In the genomic region with DNA sequence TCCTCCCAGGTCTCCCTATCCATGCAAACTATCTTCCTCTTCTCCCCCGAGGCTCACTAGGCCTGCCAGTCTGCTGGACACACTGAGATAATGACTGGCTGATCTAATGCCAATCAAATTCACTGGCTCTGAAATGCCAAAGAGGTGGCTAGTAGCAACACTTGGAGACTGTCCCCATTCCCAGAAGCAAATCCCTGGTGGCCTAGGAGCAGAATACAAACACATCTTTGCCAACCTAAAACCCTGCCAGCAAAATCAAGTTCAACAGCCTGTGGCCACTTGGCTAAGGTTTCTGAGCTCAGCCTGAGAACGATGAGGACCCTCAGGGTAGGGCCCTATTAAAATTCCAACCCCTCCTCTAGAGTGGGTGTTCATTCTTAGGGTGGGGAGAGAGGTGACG, we compare ENCODE assay signal across 21 cellular contexts.
"Had no signal": no experiment of that assay in that cellular context is flagged by ENCODE, and none has a peak within 500 bp of the region (broad histone marks: within the 10 kb centered on the region; RNA-seq: fewer than 3 reads in every experiment).

No MANE protein-coding gene starts in this region.

- H3K27ac Mint-ChIP-seq: activated CD4-positive, alpha-beta T cell treated with anti-CD3 and anti-CD28 coated beads, Interleukin-2, amount 10 ng/mL, durations not matched to agents 7 days and 5 days; activated CD8-positive, alpha-beta T cell treated with anti-CD3 and anti-CD28 coated beads for 36 hours; activated naive CD8-positive, alpha-beta T cell treated with anti-CD3 and anti-CD28 coated beads, Interleukin-2, amount 50 U/mL, for 24 hours; activated T-helper 1 cell treated with anti-CD3 and anti-CD28 coated beads, Interleukin-12 subunit alpha, Interleukin-12 subunit beta, Interleukin-2, Interleukin-4 antibody, amounts not matched to agents 30 ng/mL and 10 ng/mL and 1 ng/mL, durations not matched to agents 14 hours and 24 hours and 36 hours; dendritic cell treated with granulocyte-macrophage colony-stimulating factor and Interleukin-4, amounts not matched to agents 40 ng/mL and 50 ng/mL, for 4 days; natural killer cell treated with Interleukin-12 subunit alpha and Interleukin-12 subunit beta and Interleukin-15 and Interleukin-18, amount 100 ng/mL, for 72 hours had no signal

- H3K36me3 Mint-ChIP-seq: natural killer cell treated with Interleukin-12 subunit alpha and Interleukin-12 subunit beta and Interleukin-15 and Interleukin-18, amount 100 ng/mL, for 72 hours had no signal

- H3K27ac ChIP-seq: cardiac muscle cell, hepatocyte, left lung, ovary, thoracic aorta, WERI-Rb-1 had no signal

- H3K27me3 Mint-ChIP-seq: activated CD8-positive, alpha-beta T cell treated with anti-CD3 and anti-CD28 coated beads for 36 hours; activated naive CD8-positive, alpha-beta T cell treated with anti-CD3 and anti-CD28 coated beads, Interleukin-2, amount 50 U/mL, for 24 hours; natural killer cell treated with Interleukin-12 subunit alpha and Interleukin-12 subunit beta and Interleukin-15 and Interleukin-18, amount 100 ng/mL, for 72 hours had no signal

- H3K4me3 ChIP-seq: cardiac muscle cell, hepatocyte, left lung, ovary, thoracic aorta had no signal

- H3K27me3 ChIP-seq: cardiac muscle cell, hepatocyte, left lung, ovary had no signal

- DNase-seq: activated CD4-positive, alpha-beta T cell treated with anti-CD3 and anti-CD28 coated beads, Interleukin-2, amount 10 ng/mL, durations not matched to agents 7 days and 5 days; activated CD4-positive, CD25-positive, alpha-beta regulatory T cell treated with anti-CD3 and anti-CD28 coated beads, Interleukin-2, amount 50 U/mL, for 72 hours; activated CD8-positive, alpha-beta T cell treated with anti-CD3 and anti-CD28 coated beads for 36 hours; activated gamma-delta T cell; activated naive CD4-positive, alpha-beta T cell treated with anti-CD3 and anti-CD28 coated beads, Interleukin-2, amount 50 U/mL, for 16 hours; activated naive CD8-positive, alpha-beta T cell treated with anti-CD3 and anti-CD28 coated beads, Interleukin-2, amount 50 U/mL, for 24 hours; effector CD4-positive, alpha-beta T cell; immature natural killer cell; left lung; mammary epithelial cell; ovary; stimulated activated CD4-positive, alpha-beta T cell treated with anti-CD3 and anti-CD28 coated beads, Interleukin-4, amount 100 ng/mL, for 24 hours; stimulated activated naive CD4-positive, alpha-beta T cell treated with Interleukin-2 at 50 U/mL for 16 hours; T-helper 2 cell; WERI-Rb-1 had no signal

- H3K9me3 ChIP-seq: left lung, ovary, thoracic aorta had no signal

- ATAC-seq: activated CD8-positive, alpha-beta T cell treated with anti-CD3 and anti-CD28 coated beads for 36 hours; activated naive CD8-positive, alpha-beta T cell treated with anti-CD3 and anti-CD28 coated beads, Interleukin-2, amount 50 U/mL, for 24 hours; left lung; natural killer cell treated with Interleukin-12 subunit alpha and Interleukin-12 subunit beta and Interleukin-15 and Interleukin-18, amount 100 ng/mL, for 72 hours had no signal

- H3K9me3 Mint-ChIP-seq: activated CD4-positive, alpha-beta T cell treated with anti-CD3 and anti-CD28 coated beads, Interleukin-2, amount 10 ng/mL, durations not matched to agents 7 days and 5 days; activated CD8-positive, alpha-beta T cell treated with anti-CD3 and anti-CD28 coated beads for 36 hours; activated naive CD8-positive, alpha-beta T cell treated with anti-CD3 and anti-CD28 coated beads, Interleukin-2, amount 50 U/mL, for 24 hours; activated T-helper 1 cell treated with anti-CD3 and anti-CD28 coated beads, Interleukin-12 subunit alpha, Interleukin-12 subunit beta, Interleukin-2, Interleukin-4 antibody, amounts not matched to agents 30 ng/mL and 10 ng/mL and 1 ng/mL, durations not matched to agents 14 hours and 24 hours and 36 hours; dendritic cell treated with granulocyte-macrophage colony-stimulating factor and Interleukin-4, amounts not matched to agents 40 ng/mL and 50 ng/mL, for 4 days; natural killer cell treated with Interleukin-12 subunit alpha and Interleukin-12 subunit beta and Interleukin-15 and Interleukin-18, amount 100 ng/mL, for 72 hours had no signal

- H3K4me3 Mint-ChIP-seq: activated CD4-positive, alpha-beta T cell treated with anti-CD3 and anti-CD28 coated beads, Interleukin-2, amount 10 ng/mL, durations not matched to agents 7 days and 5 days; activated CD8-positive, alpha-beta T cell treated with anti-CD3 and anti-CD28 coated beads for 36 hours; activated naive CD8-positive, alpha-beta T cell treated with anti-CD3 and anti-CD28 coated beads, Interleukin-2, amount 50 U/mL, for 24 hours; activated T-helper 1 cell treated with anti-CD3 and anti-CD28 coated beads, Interleukin-12 subunit alpha, Interleukin-12 subunit beta, Interleukin-2, Interleukin-4 antibody, amounts not matched to agents 30 ng/mL and 10 ng/mL and 1 ng/mL, durations not matched to agents 14 hours and 24 hours and 36 hours; dendritic cell treated with granulocyte-macrophage colony-stimulating factor and Interleukin-4, amounts not matched to agents 40 ng/mL and 50 ng/mL, for 4 days; immature natural killer cell; natural killer cell treated with Interleukin-12 subunit alpha and Interleukin-12 subunit beta and Interleukin-15 and Interleukin-18, amount 100 ng/mL, for 72 hours had no signal

- H3K36me3 ChIP-seq: cardiac muscle cell, left lung, ovary, thoracic aorta, WERI-Rb-1 had no signal
